8 cellular contexts compared by ENCODE assay signal in the genomic region with DNA sequence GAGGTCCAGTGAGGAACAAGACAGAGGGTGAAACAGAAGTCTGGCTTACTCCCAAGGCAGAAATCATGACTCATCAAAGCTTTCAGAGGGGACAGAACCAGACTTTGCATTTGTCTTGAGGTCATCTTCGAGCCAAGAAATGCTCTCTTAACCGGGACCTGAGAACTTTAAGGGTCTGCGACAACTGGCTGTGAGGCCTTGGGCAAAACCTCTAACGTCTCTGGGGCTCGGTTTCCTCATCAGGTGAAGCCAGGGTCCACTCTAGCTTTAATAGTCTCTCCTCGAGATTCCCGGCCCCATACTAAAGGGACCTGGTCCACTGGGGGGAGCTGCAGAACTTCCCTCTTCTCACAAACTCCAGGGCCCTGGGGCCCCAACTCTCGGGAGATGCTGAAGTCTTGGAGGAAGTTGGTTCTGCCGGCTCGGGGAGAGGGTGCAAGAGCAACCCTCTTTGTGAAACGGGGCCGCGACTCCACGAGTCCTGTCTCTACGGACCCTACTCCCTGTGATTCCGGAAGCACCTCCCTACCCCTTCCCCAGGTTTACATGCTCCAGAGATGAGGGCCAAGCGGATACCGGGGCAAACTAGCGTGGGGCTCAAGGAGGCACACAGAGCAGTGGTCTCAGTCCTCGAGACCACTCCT. TPM values are rescaled to one million over a fixed set of nuclear protein-coding genes. Genes with fewer than 3 reads are reported as not detected.
A peak's percentile ranks its signal among the peaks of the same experiment; 100 is the strongest.
DNase-seq lines count a peak whose midpoint lies in the region; TF ChIP-seq lines count a peak whose summit lies in the region.

No MANE protein-coding gene starts in this region.

- H3K9me3 ChIP-seq in endodermal cell (ENCODE audit: control insufficient read depth, low read length) = no peaks in the 10 kb centered on the region

- no peak for TF ChIP-seq POLR2A in NB4 (IDR thresholded peaks at IDR 0.05; ENCODE audit: extremely low read depth, insufficient read length)

- peak overlapping the region; percentile 85 for H3K4me3 Mint-ChIP-seq in endodermal cell

- H3K27ac ChIP-seq in endodermal cell (ENCODE audit: low read depth, low read length) = no peak overlapping the region

- H3K27ac Mint-ChIP-seq in endodermal cell = peak overlapping the region; percentile 95

- peak overlapping the region; percentile 52 for H3K9ac ChIP-seq in endodermal cell (ENCODE audit: extremely low read depth, low read length, poor library complexity, severe bottlenecking)

- peak; percentile 38 for TF ChIP-seq CTCF in GM10248 (IDR thresholded peaks at IDR 0.05; ENCODE audit: control extremely low read depth, extremely low read depth, low read depth, missing control alignments)
- peak; percentile 69 for TF ChIP-seq CTCF in NB4 (IDR thresholded peaks at IDR 0.05; ENCODE audit: low read depth, low read length)
- TF ChIP-seq CTCF in endodermal cell (conservative IDR thresholded peaks at IDR 0.05) = peak; percentile 62

- whole genome bisulfite sequencing in endodermal cell (ENCODE audit: insufficient coverage in 1 of 2, insufficient read length in 1 of 2), 2 experiments = 11 to 12% methylated on average over 17 to 20 of the region's 20 CpGs

- DNase-seq in GM10248 (ENCODE audit: extremely low spot score) (peak; percentile 53), H4 (ENCODE audit: low spot score) (peak; percentile 72), NB4 (ENCODE audit: low read depth) (peak; percentile 98), endodermal cell (peak; percentile 89), medulla oblongata (ENCODE audit: extremely low spot score) (peak; percentile 91), NCI-H187 treated with DMSO at 0.1 percent for 48 hours (lab: John Stamatoyannopoulos, UW) (no peak)
- peak; percentile 50 to 59 for DNase-seq in activated CD4-positive, alpha-beta T cell treated with anti-CD3 and anti-CD28 coated beads, Interleukin-2, amount 50 U/mL, for 48 hours
- DNase-seq in stimulated activated naive CD4-positive, alpha-beta T cell (lab: John Stamatoyannopoulos, UW) = peak in 5 of 6 experiments; percentile 15 to 70 (median 26)

- H3K4me1 ChIP-seq in endodermal cell (ENCODE audit: control insufficient read depth, insufficient read depth, low read length) = peaks cover 3% of the 10 kb centered on the region

- H3K4me3 ChIP-seq in NB4 (ENCODE audit: low read depth, low read length) = peak overlapping the region; percentile 69
- H3K4me3 ChIP-seq in endodermal cell (ENCODE audit: low read length) = peak overlapping the region; percentile 81

- H3K36me3 Mint-ChIP-seq in endodermal cell (ENCODE audit: low read depth) = no peaks in the 10 kb centered on the region

- no peaks in the 10 kb centered on the region for H3K9me3 Mint-ChIP-seq in endodermal cell

- no peaks in the 10 kb centered on the region for H3K36me3 ChIP-seq in endodermal cell (ENCODE audit: control insufficient read depth, insufficient read depth, low read length)

- peaks cover 11% of the 10 kb centered on the region for H3K4me1 Mint-ChIP-seq in endodermal cell

- peaks cover 47% of the 10 kb centered on the region for H3K27me3 ChIP-seq in endodermal cell (ENCODE audit: control insufficient read depth, insufficient read depth, low read length, poor library complexity, severe bottlenecking)

- peaks cover 60% of the 10 kb centered on the region for H3K27me3 Mint-ChIP-seq in endodermal cell (ENCODE audit: insufficient read depth)

- POLR2A ChIA-PET in GM10248 (lab: Yijun Ruan, JAX) = interaction anchor here (0.7 kb wide), 1 partner anchor 11 kb away, joined by 4 read pairs; no protein-coding TSS in a partner anchor

- CTCF ChIA-PET in GM10248 (lab: Yijun Ruan, JAX) = interaction anchor here (0.9 to 1.6 kb wide), 6 partner anchors 10 to 51 kb away, joined by 3 to 4 read pairs (median 3); no protein-coding TSS in a partner anchor

RNA-seq across cellular contexts. Expression of a gene that starts 2.6 kb away (rescaled TPM):
- 2.5 and 4.5 TPM in 2 replicates for total RNA-seq in H4 (2014; rRNA removed; shearing (Covaris generic))
- 1 to 10 TPM; 1.5 to 1.9 TPM for total RNA-seq in endodermal cell
- 7.0 TPM for polyA plus RNA-seq in endodermal cell (2013, experiment 1 of 2)
- polyA plus RNA-seq in endodermal cell (2013, experiment 2 of 2) = 6.8 TPM
